ENCODE assay signal across 10 cellular contexts in genomic region chr6:34239240-34239825, GRCh38. TPM values are rescaled to one million over a fixed set of nuclear protein-coding genes. Genes with fewer than 3 reads are reported as not detected.
DNase-seq lines count a peak whose midpoint lies in the region; ATAC-seq, FAIRE-seq and TF ChIP-seq lines count a peak whose summit lies in the region.
"Had no signal": no experiment of that assay in that cellular context is flagged by ENCODE, and none has a peak within 500 bp of the region (broad histone marks: within the 10 kb centered on the region; RNA-seq: fewer than 3 reads in every experiment).

No MANE protein-coding gene starts in this region.

- H4K8ac ChIP-seq in IMR-90 (ENCODE audit: low read depth in 2 of 2, low read length in 2 of 2), result peak overlapping the region; percentile 37 to 75; a peak in 1 of 4 replicates

- FAIRE-seq in D721Med (lab: Jason Lieb, UNC), result no peak
- no peak for FAIRE-seq in GM12878 (lab: Jason Lieb, UNC)

- H3K27me3 ChIP-seq in IMR-90 (ENCODE audit: control insufficient read depth, insufficient read depth, low read length) (no peaks in the 10 kb centered on the region), GM12878 (replicated peaks in 1 of 2; ENCODE audit: control insufficient read depth in 2 of 2, insufficient read depth in 2 of 2, low read length in 1 of 2) (no peaks in the 10 kb centered on the region)
- no peaks in the 10 kb centered on the region for H3K27me3 ChIP-seq in naive thymus-derived CD4-positive, alpha-beta T cell (ENCODE audit: control insufficient read depth in 2 of 2, insufficient read depth in 2 of 2, low read length in 2 of 2)

- peak overlapping the region; percentile 23; the same call in 1 of the 2 replicates for H4K91ac ChIP-seq in IMR-90 (ENCODE audit: insufficient read depth, low read depth, low read length)

- no peaks in the 10 kb centered on the region for H3K9me3 ChIP-seq in IMR-90 (ENCODE audit: control insufficient read depth, insufficient read depth, low read length)
- no peaks in the 10 kb centered on the region for H3K9me3 ChIP-seq in GM12878 (replicated peaks; ENCODE audit: control insufficient read depth, insufficient read depth, low read length)
- no peaks in the 10 kb centered on the region for H3K9me3 ChIP-seq in naive thymus-derived CD4-positive, alpha-beta T cell (ENCODE audit: control insufficient read depth in 2 of 3, low read length in 3 of 3)

- peak overlapping the region; percentile 71; the same call in 1 of the 2 replicates for H3K4ac ChIP-seq in IMR-90 (ENCODE audit: low read depth, low read length)

- H3K79me2 ChIP-seq in GM12878 (ENCODE audit: control insufficient read depth, insufficient read depth, low read length), result peaks cover 51% of the 10 kb centered on the region
- H3K79me2 ChIP-seq: parathyroid adenoma had no signal

- intact Hi-C loops in IMR-90 (cut with micrococcal nuclease), result loop anchor here (5.0 kb wide), 1 partner anchor 42 kb away; no protein-coding TSS in a partner anchor
- intact Hi-C loops in GM12878 (cut with micrococcal nuclease; ENCODE audit: unreplicated experiment), result no loop called here
- intact Hi-C loops in naive thymus-derived CD4-positive, alpha-beta T cell (cut with micrococcal nuclease), result loop anchor here (5.0 to 10.0 kb wide), 9 partner anchors 57 to 1397 kb away; partner anchors contain the start of genes ANKS1A (in 2 of the 2), TAF11 (in 2 of the 2), ILRUN (in 1 of the 2) and ITPR3 (in 1 of the 2)

- no peak overlapping the region for H2BK15ac ChIP-seq in IMR-90 (ENCODE audit: low read depth, low read length)

- SMC1A ChIA-PET in GM12878 (lab: Charles Lee; ENCODE audit: uncharacterized antibody, unreplicated experiment), result interaction anchor here (0.5 to 1.1 kb wide), 3 partner anchors 44 to 183 kb away, joined by 3 read pairs; no protein-coding TSS in a partner anchor

- H2BK20ac ChIP-seq in IMR-90 (ENCODE audit: low read depth, low read length), result no peak overlapping the region

- peaks cover 24% of the 10 kb centered on the region for H3K36me3 ChIP-seq in IMR-90 (ENCODE audit: control insufficient read depth, insufficient read depth, low read length)
- peaks cover 26 to 33% of the 10 kb centered on the region in 2 experiments for H3K36me3 ChIP-seq in GM12878 (ENCODE audit: control insufficient read depth in 2 of 2, insufficient read depth in 2 of 2, low read length in 1 of 2)
- H3K36me3 ChIP-seq in naive thymus-derived CD4-positive, alpha-beta T cell (ENCODE audit: control insufficient read depth in 2 of 3, insufficient read depth in 3 of 3, low read length in 3 of 3), result peaks cover 3 to 52% (median 8%) of the 10 kb centered on the region in 3 experiments

- H2AFZ ChIP-seq in IMR-90 (replicated peaks; ENCODE audit: low read length, poor library complexity) (no peak overlapping the region), GM12878 (ENCODE audit: control insufficient read depth, low read depth, low read length) (no peak overlapping the region)
- H2AFZ ChIP-seq: parathyroid adenoma had no signal

- DNase-seq in D721Med (ENCODE audit: insufficient read length, low spot score) (peak; percentile 42), IMR-90 (no peak), GM12878 (ENCODE audit: low read depth, low spot score) (no peak), G401 (ENCODE audit: low spot score) (no peak), NCI-H446 treated with DMSO at 0.1 percent for 48 hours (lab: John Stamatoyannopoulos, UW) (no peak)
- no peak for DNase-seq in naive thymus-derived CD4-positive, alpha-beta T cell
- DNase-seq: effector CD8-positive, alpha-beta T cell had no signal

- CTCF ChIA-PET in IMR-90 (lab: Yijun Ruan, JAX), result interaction anchor here (1.1 kb wide), 1 partner anchor 43 kb away, joined by 3 read pairs; no protein-coding TSS in a partner anchor
- CTCF ChIA-PET in GM12878 (lab: Yijun Ruan, JAX), result interaction anchor here (1.4 to 1.5 kb wide), 2 partner anchors 43 to 176 kb away, joined by 4 to 6 read pairs; no protein-coding TSS in a partner anchor
- CTCF ChIA-PET in naive thymus-derived CD4-positive, alpha-beta T cell (lab: Charles Lee), result interaction anchor here (0.7 kb wide), 1 partner anchor 370 kb away, joined by 3 read pairs; no protein-coding TSS in a partner anchor

- peak overlapping the region; percentile 38 to 93 (median 78) for H3K27ac Mint-ChIP-seq in naive thymus-derived CD4-positive, alpha-beta T cell

- H3K56ac ChIP-seq in IMR-90 (ENCODE audit: extremely low read depth, insufficient read depth, low read length), result no peak overlapping the region

- peak overlapping the region in 9 of 10 donors; percentile 48 to 92 (median 83) for H3K4me3 Mint-ChIP-seq in naive thymus-derived CD4-positive, alpha-beta T cell

- POLR2A ChIA-PET in IMR-90 (lab: Charles Lee; ENCODE audit: unreplicated experiment), result no interaction called here
- POLR2A ChIA-PET in GM12878 (lab: Charles Lee), result interaction anchor here (0.5 to 1.2 kb wide), 2 partner anchors 16 to 160 kb away, joined by 3 to 4 read pairs; no protein-coding TSS in a partner anchor
- POLR2A ChIA-PET in naive thymus-derived CD4-positive, alpha-beta T cell (lab: Charles Lee), result interaction anchor here (0.8 kb wide), 1 partner anchor 1078 kb away, joined by 3 read pairs; no protein-coding TSS in a partner anchor

- H2AK9ac ChIP-seq in IMR-90 (replicated peaks; ENCODE audit: low read depth, low read length, poor library complexity), result peak overlapping the region; percentile 23

- H3K9ac ChIP-seq in IMR-90 (ENCODE audit: low read depth, low read length) (peak overlapping the region; percentile 71; the same call in 1 of the 2 replicates), GM12878 (ENCODE audit: control insufficient read depth, insufficient read depth, low read length) (peak overlapping the region; percentile 99)
- H3K9ac ChIP-seq: parathyroid adenoma had no signal

- H3K27me3 Mint-ChIP-seq in naive thymus-derived CD4-positive, alpha-beta T cell, result no peaks in the 10 kb centered on the region

- H3K4me1 ChIP-seq in IMR-90 (ENCODE audit: control insufficient read depth, insufficient read depth, low read length) (peaks cover 37% of the 10 kb centered on the region), GM12878 (ENCODE audit: control insufficient read depth, insufficient read depth, low read length) (peaks cover 21% of the 10 kb centered on the region)
- peaks cover 13 to 19% of the 10 kb centered on the region in 2 donors for H3K4me1 ChIP-seq in naive thymus-derived CD4-positive, alpha-beta T cell (ENCODE audit: control insufficient read depth in 2 of 2, insufficient read depth in 2 of 2, low read length in 2 of 2)
- H3K4me1 ChIP-seq: parathyroid adenoma had no signal

- no CpG with 5 or more reads among the region's 5 CpGs for WGBS in IMR-90 (ENCODE audit: extremely low coverage in 2 of 2, insufficient read length in 1 of 2), 2 experiments
- WGBS in GM12878 (ENCODE audit: insufficient coverage, insufficient replicate concordance, low lambda C conversion rate, missing lambda C conversion rate), result 29% methylated on average over 5 of the region's 5 CpGs

- ATAC-seq in IMR-90 (ENCODE audit: low read depth) (no peak), GM12878 (no peak), HG03442 (IDR thresholded peaks at IDR 0.05; ENCODE audit: unreplicated experiment) (no peak), HG03457 (IDR thresholded peaks at IDR 0.05; ENCODE audit: unreplicated experiment) (no peak)
- no peak for ATAC-seq in naive thymus-derived CD4-positive, alpha-beta T cell

- H3K4me1 Mint-ChIP-seq in naive thymus-derived CD4-positive, alpha-beta T cell, result peaks cover 23 to 63% (median 56%) of the 10 kb centered on the region in 7 donors

- H4K5ac ChIP-seq in IMR-90 (ENCODE audit: low read depth, low read length), result no peak overlapping the region

- TF ChIP-seq CTCF in D721Med (IDR thresholded peaks at IDR 0.05; ENCODE audit: insufficient read depth, missing control alignments) (no peak), IMR-90 (conservative IDR thresholded peaks at IDR 0.05; ENCODE audit: low read depth, low read length) (no peak), GM12878 (IDR thresholded peaks at IDR 0.05 in 2 of 3, conservative IDR thresholded peaks at IDR 0.05 in 1 of 3; ENCODE audit: control insufficient read depth in 2 of 3, extremely low read depth in 1 of 3, insufficient read depth in 1 of 3, low read depth in 3 of 3, low read length in 3 of 3) (no peak)

- no peak for TF ChIP-seq POLR2A in IMR-90 (IDR thresholded peaks at IDR 0.05; ENCODE audit: low read depth, low read length)
- TF ChIP-seq POLR2A in GM12878 (IDR thresholded peaks at IDR 0.05; ENCODE audit: low read depth, low read length), result no peak

- H3K9me3 Mint-ChIP-seq in naive thymus-derived CD4-positive, alpha-beta T cell, result no peaks in the 10 kb centered on the region

- peak overlapping the region; percentile 76 for H2BK5ac ChIP-seq in IMR-90 (ENCODE audit: low read depth, low read length, poor library complexity, severe bottlenecking)

- RAD21 ChIA-PET in GM12878 (lab: Charles Lee; ENCODE audit: unreplicated experiment), result interaction anchor here (1.1 kb wide), 2 partner anchors 15 to 43 kb away, joined by 3 to 4 read pairs; no protein-coding TSS in a partner anchor

- H3K4me2 ChIP-seq in IMR-90 (ENCODE audit: low read depth, low read length), result peak overlapping the region; percentile 53; the same call in 1 of the 2 replicates
- peak overlapping the region; percentile 85 for H3K4me2 ChIP-seq in GM12878 (ENCODE audit: control insufficient read depth, insufficient read depth)

- peak overlapping the region; percentile 97 for H3K23ac ChIP-seq in IMR-90 (ENCODE audit: low read depth, low read length)

- H4K20me1 ChIP-seq in IMR-90 (ENCODE audit: insufficient read depth, low read length) (peaks cover 28% of the 10 kb centered on the region), GM12878 (ENCODE audit: control insufficient read depth, insufficient read depth) (peaks cover 5% of the 10 kb centered on the region; the same call in 1 of the 2 replicates)

- peaks cover 28% of the 10 kb centered on the region for H3K9me1 ChIP-seq in IMR-90 (ENCODE audit: insufficient read depth, low read length)

- H3K4me3 ChIP-seq in IMR-90 (ENCODE audit: insufficient read depth, low read depth, low read length) (no peak overlapping the region), GM12878 (peak overlapping the region; percentile 93)
- H3K4me3 ChIP-seq in naive thymus-derived CD4-positive, alpha-beta T cell (ENCODE audit: low read length), result no peak overlapping the region

- BruUV-seq in IMR-90 (replicated peaks; lab: Mats Ljungman, UMichigan) (TSS peak; percentile 44), GM12878 (replicated peaks; lab: Mats Ljungman, UMichigan) (TSS peak; percentile 54)

- H3K27ac ChIP-seq in IMR-90 (ENCODE audit: insufficient read depth, low read length), result no peak overlapping the region
- peak overlapping the region; percentile 94 for H3K27ac ChIP-seq in GM12878 (ENCODE audit: control insufficient read depth, insufficient read depth)
- H3K27ac ChIP-seq in naive thymus-derived CD4-positive, alpha-beta T cell (ENCODE audit: low read depth, low read length), result peak overlapping the region; percentile 92
- H3K27ac ChIP-seq: parathyroid adenoma had no signal

- H2BK120ac ChIP-seq in IMR-90 (ENCODE audit: low read depth, low read length), result peak overlapping the region; percentile 16; the same call in 1 of the 2 replicates

- no peak for TF ChIP-seq RAD21 in IMR-90 (IDR thresholded peaks at IDR 0.05; ENCODE audit: low read length)
- TF ChIP-seq RAD21 in GM12878 (IDR thresholded peaks at IDR 0.05; ENCODE audit: insufficient read depth, low read depth, low read length), result no peak

- peak overlapping the region; percentile 97; the same call in 1 of the 2 replicates for H3K14ac ChIP-seq in IMR-90 (replicated peaks; ENCODE audit: low read depth, low read length)

- in situ Hi-C loops in IMR-90 (cut with MboI; ENCODE audit: low sequenced_read_pairs) (no loop called here), GM12878 (cut with MboI) (loop anchor here (25.0 kb wide), 1 partner anchor 373 kb away; no protein-coding TSS in a partner anchor), G401 (cut with HindIII; ENCODE audit: low sequenced_read_pairs) (no loop called here)

- H2AK5ac ChIP-seq in IMR-90 (ENCODE audit: low read depth, low read length), result peak overlapping the region; percentile 31; the same call in 1 of the 2 replicates

- peaks cover 14 to 52% of the 10 kb centered on the region in 2 experiments for H3K79me1 ChIP-seq in IMR-90 (ENCODE audit: low read depth in 1 of 2, low read length in 2 of 2)

- H3K36me3 Mint-ChIP-seq in naive thymus-derived CD4-positive, alpha-beta T cell, result peaks cover 0 to 12% (median 0%) of the 10 kb centered on the region in 5 donors

- no peak for TF ChIP-seq EP300 in GM12878 (IDR thresholded peaks at IDR 0.05; ENCODE audit: borderline replicate concordance in 1 of 2, control insufficient read depth in 1 of 2, low read depth in 2 of 2, low read length in 2 of 2)

- dilution Hi-C loops in IMR-90 (cut with HindIII; ENCODE audit: low sequenced_read_pairs, unreplicated experiment), result no loop called here

- H3K18ac ChIP-seq in IMR-90 (ENCODE audit: low read depth, low read length), result no peak overlapping the region

RNA-seq across cellular contexts. Expression of gene HMGA1, which starts 2.7 kb away (rescaled TPM):
- total RNA-seq in IMR-90 (2012; rRNA removed) (101 and 129 TPM in 2 replicates), GM12878 (2014; rRNA removed) (417 and 479 TPM in 2 replicates), GM12878 (2014; rRNA removed; fragmentation: Illumina TruSeq; extraction: Trizol) (220 and 264 TPM in 2 replicates), GM12878 (2021) (867 and 885 TPM in 2 replicates)
- polyA plus RNA-seq in IMR-90 (2012; rRNA removed) (589 and 652 TPM in 2 replicates), GM12878 (2011; rRNA removed) (39.7 and 110 TPM in 2 replicates), GM12878 (2014; fragmentation: Illumina TruSeq; extraction: Trizol) (176 and 537 TPM in 2 replicates), GM12878 (2014; fragmentation: Nextera tagmentation; extraction: Ambion mirVana) (10 to 100 TPM; 13.4 to 38.0 TPM), GM12878 (2014; rRNA removed) (555 and 628 TPM in 2 replicates), GM12878 (2016; fragmentation: Nextera tagmentation; extraction: Ambion mirVana) (100 to 1,000 TPM; 692 to 739 TPM)
- 380 and 646 TPM in 2 replicates for polyA plus RNA-seq in IMR-90 (2012; cell fraction: cytosol; rRNA removed)
- 226 and 344 TPM in 2 replicates for polyA plus RNA-seq in IMR-90 (2012; cell fraction: nucleus; rRNA removed; ENCODE audit: low replicate concordance)
- 34.9 and 35.0 TPM in 2 replicates for total RNA-seq in GM12878 (2013; cell fraction: nucleolus; rRNA removed)
- 85.7 TPM for polyA plus RNA-seq in GM12878 (2011; ENCODE audit: low read depth)
- 154 and 186 TPM in 2 replicates for polyA plus RNA-seq in GM12878 (2011; cell fraction: cytosol; rRNA removed)
- polyA plus RNA-seq in GM12878 (2011; cell fraction: nucleus; rRNA removed), result 132 and 185 TPM in 2 replicates
- 247 and 313 TPM in 2 replicates for polyA plus RNA-seq in GM12878 (2012)
- polyA minus RNA-seq in GM12878 (2011; rRNA and poly(A)+ RNA removed), result 32.6 and 67.6 TPM in 2 replicates
- polyA minus RNA-seq in GM12878 (2011; cell fraction: cytosol; rRNA and poly(A)+ RNA removed), result 96.9 and 109 TPM in 2 replicates
- 20.3 and 35.7 TPM in 2 replicates for polyA minus RNA-seq in GM12878 (2011; cell fraction: nucleus; rRNA and poly(A)+ RNA removed)
- 100 to 1,000 TPM in 2 of 5 experiments, 10 to 100 TPM in 3; 90.0 to 180 (median 95.3) TPM for total RNA-seq in naive thymus-derived CD4-positive, alpha-beta T cell
- 10 to 100 TPM; 35.7 to 41.0 TPM for polyA plus RNA-seq in naive thymus-derived CD4-positive, alpha-beta T cell
- total RNA-seq in G401 (2014; rRNA removed; shearing (Covaris generic)), result 321 and 360 TPM in 2 replicates

RNA-seq across cellular contexts. Expression of gene SMIM29, which starts 9.5 kb away (rescaled TPM):
- total RNA-seq in IMR-90 (2012; rRNA removed), result 8.1 and 8.4 TPM in 2 replicates
- polyA plus RNA-seq in IMR-90 (2012; rRNA removed), result 25.6 and 28.9 TPM in 2 replicates
- polyA plus RNA-seq in IMR-90 (2012; cell fraction: cytosol; rRNA removed), result 27.3 and 43.9 TPM in 2 replicates
- polyA plus RNA-seq in IMR-90 (2012; cell fraction: nucleus; rRNA removed; ENCODE audit: low replicate concordance), result 16.8 and 47.4 TPM in 2 replicates
- total RNA-seq in GM12878 (2013; cell fraction: nucleolus; rRNA removed), result 7.9 and 8.8 TPM in 2 replicates
- 26.9 and 27.7 TPM in 2 replicates for total RNA-seq in GM12878 (2014; rRNA removed)
- 6.8 and 9.0 TPM in 2 replicates for total RNA-seq in GM12878 (2014; rRNA removed; fragmentation: Illumina TruSeq; extraction: Trizol)
- total RNA-seq in GM12878 (2021), result 17.6 and 19.9 TPM in 2 replicates
- 10.5 TPM for polyA plus RNA-seq in GM12878 (2011; ENCODE audit: low read depth)
- 5.9 and 12.5 TPM in 2 replicates for polyA plus RNA-seq in GM12878 (2011; rRNA removed)
- polyA plus RNA-seq in GM12878 (2011; cell fraction: cytosol; rRNA removed), result 22.8 and 29.5 TPM in 2 replicates
- 19.6 and 24.9 TPM in 2 replicates for polyA plus RNA-seq in GM12878 (2011; cell fraction: nucleus; rRNA removed)
- 18.4 and 20.4 TPM in 2 replicates for polyA plus RNA-seq in GM12878 (2012)
- 0.65 and 8.7 TPM in 2 replicates for polyA plus RNA-seq in GM12878 (2014; fragmentation: Illumina TruSeq; extraction: Trizol)
- polyA plus RNA-seq in GM12878 (2014; fragmentation: Nextera tagmentation; extraction: Ambion mirVana), result 1 to 10 TPM; 7.1 to 8.4 TPM
- 25.3 and 26.9 TPM in 2 replicates for polyA plus RNA-seq in GM12878 (2014; rRNA removed)
- 10 to 100 TPM; 27.2 to 30.0 TPM for polyA plus RNA-seq in GM12878 (2016; fragmentation: Nextera tagmentation; extraction: Ambion mirVana)
- polyA minus RNA-seq in GM12878 (2011; rRNA and poly(A)+ RNA removed), result 7.7 and 15.6 TPM in 2 replicates
- polyA minus RNA-seq in GM12878 (2011; cell fraction: cytosol; rRNA and poly(A)+ RNA removed), result 5.9 and 6.4 TPM in 2 replicates
- 17.4 and 25.5 TPM in 2 replicates for polyA minus RNA-seq in GM12878 (2011; cell fraction: nucleus; rRNA and poly(A)+ RNA removed)
- total RNA-seq in naive thymus-derived CD4-positive, alpha-beta T cell, result 10 to 100 TPM; 13.9 to 24.2 (median 22.5) TPM
- polyA plus RNA-seq in naive thymus-derived CD4-positive, alpha-beta T cell, result 10 to 100 TPM; 32.3 to 45.5 TPM
- 15.0 and 17.2 TPM in 2 replicates for total RNA-seq in G401 (2014; rRNA removed; shearing (Covaris generic))
